10 cellular contexts compared by ENCODE assay signal in the genomic region with DNA sequence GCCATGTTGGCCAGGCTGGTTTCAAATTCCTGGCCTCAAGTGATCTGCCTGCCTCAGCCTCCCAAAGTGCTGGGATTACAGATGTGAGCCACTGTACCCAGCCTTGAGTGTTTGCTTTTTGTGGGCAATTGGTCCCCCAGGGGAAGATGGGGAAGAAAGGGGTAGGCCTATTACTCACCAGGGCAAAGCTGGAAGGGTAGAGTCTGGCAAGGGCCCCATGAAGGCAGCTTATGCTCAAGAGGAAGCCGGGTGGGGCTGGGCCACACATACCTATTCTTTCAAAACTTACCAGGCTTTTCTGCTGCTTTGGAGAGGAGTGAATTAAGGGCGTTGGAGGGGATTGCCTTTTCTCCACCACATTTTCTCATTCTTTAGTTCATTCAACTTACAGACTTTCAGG. TPM values are rescaled to one million over a fixed set of nuclear protein-coding genes. Genes with fewer than 3 reads are reported as not detected.
DNase-seq lines count a peak whose midpoint lies in the region; ATAC-seq, FAIRE-seq and TF ChIP-seq lines count a peak whose summit lies in the region.
"Had no signal": no experiment of that assay in that cellular context is flagged by ENCODE, and none has a peak within 500 bp of the region (broad histone marks: within the 10 kb centered on the region; RNA-seq: fewer than 3 reads in every experiment).

No MANE protein-coding gene starts in this region.

- no peak for FAIRE-seq in endothelial cell of umbilical vein (lab: Jason Lieb, UNC)

- BruUV-seq in endothelial cell of umbilical vein (replicated peaks; lab: Mats Ljungman, UMichigan): TSS peak; percentile 53

- H3K79me2 ChIP-seq in Karpas-422 (ENCODE audit: low read length): no peaks in the 10 kb centered on the region
- no peaks in the 10 kb centered on the region for H3K79me2 ChIP-seq in endothelial cell of umbilical vein (ENCODE audit: control insufficient read depth, insufficient read depth, low read length)

- no peak for TF ChIP-seq POLR2A in endothelial cell of umbilical vein (IDR thresholded peaks at IDR 0.05; ENCODE audit: low read depth, low read length)
- TF ChIP-seq POLR2A in ovary (IDR thresholded peaks at IDR 0.05): no peak

- no peaks in the 10 kb centered on the region for H3K9me2 ChIP-seq in Karpas-422 (replicated peaks; ENCODE audit: insufficient read depth, low read length)

- no peaks in the 10 kb centered on the region for H3K9me1 ChIP-seq in endothelial cell of umbilical vein (replicated peaks; ENCODE audit: control insufficient read depth, extremely low read depth, insufficient read depth, low read length)

- peak overlapping the region in 2 of 3 experiments; percentile 46 to 77 for H3K27ac Mint-ChIP-seq in nephron

- TF ChIP-seq CTCF in endothelial cell of umbilical vein (IDR thresholded peaks at IDR 0.05; ENCODE audit: extremely low read depth in 1 of 2, insufficient read depth in 1 of 2, low read depth in 1 of 2, low read length in 2 of 2) (no peak), nephron (IDR thresholded peaks at IDR 0.05; ENCODE audit: unreplicated experiment in 3 of 3) (no peak), ovary (IDR thresholded peaks at IDR 0.05) (no peak)

- no peak for ATAC-seq in HG03342 (IDR thresholded peaks at IDR 0.05; ENCODE audit: unreplicated experiment)

- no peak overlapping the region for H3K4me3 ChIP-seq in BLaER1
- no peak overlapping the region for H3K4me3 ChIP-seq in Karpas-422 (ENCODE audit: low read length)
- no peak overlapping the region for H3K4me3 ChIP-seq in endothelial cell of umbilical vein (replicated peaks in 1 of 3; ENCODE audit: insufficient read depth in 1 of 3, low read depth in 1 of 3, low read length in 3 of 3)
- H3K4me3 ChIP-seq in ovary: no peak overlapping the region

- no peaks in the 10 kb centered on the region for H3K36me3 ChIP-seq in BLaER1
- no peaks in the 10 kb centered on the region for H3K36me3 ChIP-seq in Karpas-422 (ENCODE audit: insufficient read depth, low read length)
- H3K36me3 ChIP-seq in endothelial cell of umbilical vein (ENCODE audit: control insufficient read depth in 2 of 2, extremely low read depth in 1 of 2, insufficient read depth in 2 of 2, low read length in 2 of 2): no peaks in the 10 kb centered on the region
- no peaks in the 10 kb centered on the region for H3K36me3 ChIP-seq in ovary

- H3K9me3 ChIP-seq in BLaER1 (no peaks in the 10 kb centered on the region), Karpas-422 (ENCODE audit: low read length) (no peaks in the 10 kb centered on the region), endothelial cell of umbilical vein (replicated peaks; ENCODE audit: control insufficient read depth, insufficient read depth, low read length) (no peaks in the 10 kb centered on the region), ovary (no peaks in the 10 kb centered on the region)

- intact Hi-C loops in endothelial cell of umbilical vein (cut with micrococcal nuclease) (loop anchor here (1.0 to 10.0 kb wide), 7 partner anchors 101 to 1047 kb away; partner anchors contain the start of genes ABI2, CYP20A1, FAM117B and RAPH1), ovary (cut with DNase I) (no loop called here)

- DNase-seq in Karpas-422 (peak; percentile 21), endothelial cell of umbilical vein (ENCODE audit: low read depth, low spot score) (no peak), substantia nigra (lab: John Stamatoyannopoulos, UW) (no peak), ovary (no peak), NCI-H524 (lab: John Stamatoyannopoulos, UW) (no peak)
- DNase-seq: COR-L47 had no signal

- H3K36me3 Mint-ChIP-seq in nephron (ENCODE audit: low read depth): no peaks in the 10 kb centered on the region

- peaks cover 48% of the 10 kb centered on the region for H3K4me1 ChIP-seq in BLaER1
- peaks cover 5% of the 10 kb centered on the region; the same call in 1 of the 2 replicates for H3K4me1 ChIP-seq in Karpas-422 (ENCODE audit: low read length)
- peaks cover 51% of the 10 kb centered on the region for H3K4me1 ChIP-seq in endothelial cell of umbilical vein (ENCODE audit: control insufficient read depth, extremely low read depth, insufficient read depth, low read length)
- peaks cover 4% of the 10 kb centered on the region for H3K4me1 ChIP-seq in ovary (ENCODE audit: insufficient read depth)

- H3K4me3 Mint-ChIP-seq in nephron: no peak overlapping the region

- TF ChIP-seq EP300 in ovary (IDR thresholded peaks at IDR 0.05): no peak

- no peaks in the 10 kb centered on the region for H4K20me1 ChIP-seq in BLaER1
- peaks cover 3% of the 10 kb centered on the region; the same call in 1 of the 2 replicates for H4K20me1 ChIP-seq in Karpas-422 (ENCODE audit: insufficient read depth, low read depth, low read length)
- no peaks in the 10 kb centered on the region for H4K20me1 ChIP-seq in endothelial cell of umbilical vein (replicated peaks; ENCODE audit: control insufficient read depth, extremely low read depth, insufficient read depth, low read length)

- H3K4me2 ChIP-seq in BLaER1: peak overlapping the region; percentile 39
- H3K4me2 ChIP-seq in Karpas-422 (ENCODE audit: low read depth, low read length, poor library complexity, severe bottlenecking): no peak overlapping the region
- peak overlapping the region; percentile 2 for H3K4me2 ChIP-seq in endothelial cell of umbilical vein (ENCODE audit: insufficient read depth, low read length)

- dilution Hi-C loops in endothelial cell of umbilical vein (cut with MboI; ENCODE audit: extremely low pct_ligation_motif_present, low sequenced_read_pairs): no loop called here

- peaks cover 59% of the 10 kb centered on the region for H3K4me1 Mint-ChIP-seq in nephron

- H2AFZ ChIP-seq in Karpas-422 (ENCODE audit: low read length): no peak overlapping the region
- H2AFZ ChIP-seq in endothelial cell of umbilical vein (ENCODE audit: low read depth, low read length): peak overlapping the region; percentile 39

- H3K9me3 Mint-ChIP-seq in nephron: no peaks in the 10 kb centered on the region

- no peaks in the 10 kb centered on the region for H3K27me3 Mint-ChIP-seq in nephron (ENCODE audit: low read depth)

- POLR2A ChIA-PET in endothelial cell of umbilical vein (lab: Charles Lee): interaction anchor here (1.4 kb wide), 1 partner anchor 10 kb away, joined by 3 read pairs; no protein-coding TSS in a partner anchor

- H3K9ac ChIP-seq in BLaER1 (no peak overlapping the region), Karpas-422 (ENCODE audit: low read length) (no peak overlapping the region), endothelial cell of umbilical vein (replicated peaks; ENCODE audit: extremely low read depth, insufficient read depth, low read length) (peak overlapping the region; percentile 75)

- no peaks in the 10 kb centered on the region for H3K27me3 ChIP-seq in BLaER1
- no peaks in the 10 kb centered on the region for H3K27me3 ChIP-seq in Karpas-422 (ENCODE audit: low read length)
- no peaks in the 10 kb centered on the region for H3K27me3 ChIP-seq in endothelial cell of umbilical vein (ENCODE audit: control insufficient read depth in 2 of 2, insufficient read depth in 2 of 2, low read length in 2 of 2)
- H3K27me3 ChIP-seq in ovary: no peaks in the 10 kb centered on the region

- CTCF ChIA-PET in endothelial cell of umbilical vein (lab: Charles Lee): interaction anchor here (1.0 to 4.7 kb wide), 3 partner anchors 10 to 134 kb away, joined by 3 to 25 read pairs (median 4); no protein-coding TSS in a partner anchor

- WGBS in ovary, 3 donors: 87 to 90% (median 89%) methylated on average over 2 of the region's 2 CpGs

- H3K27ac ChIP-seq in BLaER1: no peak overlapping the region
- H3K27ac ChIP-seq in Karpas-422 (ENCODE audit: low read length): no peak overlapping the region
- peak overlapping the region; percentile 98 for H3K27ac ChIP-seq in endothelial cell of umbilical vein (ENCODE audit: insufficient read depth, low read depth, low read length)
- no peak overlapping the region for H3K27ac ChIP-seq in substantia nigra (ENCODE audit: low read depth, low read length, poor library complexity, severe bottlenecking)
- no peak overlapping the region for H3K27ac ChIP-seq in ovary

TF ChIP-seq in endothelial cell of umbilical vein, 7 proteins besides CTCF, POLR2A, EP300 and RAD21:
- TF ChIP-seq POLR2AphosphoS5 (IDR thresholded peaks at IDR 0.05; ENCODE audit: insufficient read depth, low read depth, low read length): no peak
- TF ChIP-seq GATA2 (IDR thresholded peaks at IDR 0.05; ENCODE audit: insufficient read depth, insufficient read length, low read depth, low read length): no peak
- no peak for TF ChIP-seq JUN (IDR thresholded peaks at IDR 0.05; ENCODE audit: borderline replicate concordance, insufficient read depth, insufficient read length, low read depth)
- no peak for TF ChIP-seq EZH2 (IDR thresholded peaks at IDR 0.05; ENCODE audit: borderline replicate concordance, low read depth, low read length, severe bottlenecking)
- TF ChIP-seq FOS (IDR thresholded peaks at IDR 0.05; ENCODE audit: borderline replicate concordance, insufficient read depth, low read length): no peak
- TF ChIP-seq MYC (IDR thresholded peaks at IDR 0.05; ENCODE audit: low read depth, low read length): no peak
- no peak for TF ChIP-seq MAX (IDR thresholded peaks at IDR 0.05; ENCODE audit: insufficient read depth, insufficient read length)

RNA-seq across cellular contexts. Expression of gene CD28, which starts 24.5 kb away (rescaled TPM):
- not detected in 2 replicates for total RNA-seq in Karpas-422 (2014; rRNA removed; shearing (Covaris generic); ENCODE audit: low replicate concordance)
- total RNA-seq in endothelial cell of umbilical vein (0.15 TPM in 1 of 2 replicates, not detected in the other), ovary (1 to 10 TPM in 5 of 7 donors, under 1 TPM in 2; 0.46 to 2.9 (median 1.2) TPM)
- polyA plus RNA-seq in endothelial cell of umbilical vein (not detected in 2 replicates), ovary (1 to 10 TPM in 1 of 2 donors, under 1 TPM in 1; 0.18 to 4.3 TPM)
- not detected in 2 replicates for polyA plus RNA-seq in endothelial cell of umbilical vein (2011; cell fraction: cytosol; rRNA removed)
- polyA plus RNA-seq in endothelial cell of umbilical vein (2011; cell fraction: nucleus; rRNA removed): not detected in 2 replicates
- not detected in 2 replicates for polyA plus RNA-seq in endothelial cell of umbilical vein (2012)
- 0.04 TPM in 1 of 2 replicates, not detected in the other for polyA minus RNA-seq in endothelial cell of umbilical vein
- not detected for polyA minus RNA-seq in endothelial cell of umbilical vein (2011; cell fraction: cytosol; rRNA and poly(A)+ RNA removed)
- not detected in 2 replicates for polyA minus RNA-seq in endothelial cell of umbilical vein (2011; cell fraction: nucleus; rRNA and poly(A)+ RNA removed)
- total RNA-seq: renal cortical epithelial cell had no signal
